Comparison of ENCODE assay signal across 9 cellular contexts in genomic region chr15:29674661-29675533, GRCh38.
DNase-seq lines count a peak whose midpoint lies in the region; ATAC-seq and TF ChIP-seq lines count a peak whose summit lies in the region.
"Had no signal": no experiment of that assay in that cellular context is flagged by ENCODE, and none has a peak within 500 bp of the region (broad histone marks: within the 10 kb centered on the region; RNA-seq: fewer than 3 reads in every experiment).

No MANE protein-coding gene starts in this region.

- no peak for TF ChIP-seq CTCF in vagina (IDR thresholded peaks at IDR 0.05)

- H3K36me3 Mint-ChIP-seq in stimulated activated effector memory CD8-positive, alpha-beta T cell treated with anti-CD3 and anti-CD28 coated beads, Interleukin-12 subunit alpha, Interleukin-12 subunit beta, amount 100 ng/mL, for 72 hours, result no peaks in the 10 kb centered on the region

- H3K36me3 ChIP-seq in vagina, result no peaks in the 10 kb centered on the region

- no peak overlapping the region for H3K4me3 Mint-ChIP-seq in stimulated activated effector memory CD8-positive, alpha-beta T cell treated with anti-CD3 and anti-CD28 coated beads, Interleukin-12 subunit alpha, Interleukin-12 subunit beta, amount 100 ng/mL, for 72 hours

- H3K27me3 ChIP-seq in vagina, result no peaks in the 10 kb centered on the region

- intact Hi-C loops in vagina (cut with DNase I), result no loop called here

- TF ChIP-seq POLR2A in vagina (IDR thresholded peaks at IDR 0.05), result no peak

- H3K9me3 Mint-ChIP-seq in stimulated activated effector memory CD8-positive, alpha-beta T cell treated with anti-CD3 and anti-CD28 coated beads, Interleukin-12 subunit alpha, Interleukin-12 subunit beta, amount 100 ng/mL, for 72 hours, result no peaks in the 10 kb centered on the region

- peaks cover 9% of the 10 kb centered on the region for H3K4me1 Mint-ChIP-seq in stimulated activated effector memory CD8-positive, alpha-beta T cell treated with anti-CD3 and anti-CD28 coated beads, Interleukin-12 subunit alpha, Interleukin-12 subunit beta, amount 100 ng/mL, for 72 hours

- H3K4me3 ChIP-seq in vagina, result peak overlapping the region; percentile 54 to 57

- no peak overlapping the region for H3K27ac Mint-ChIP-seq in stimulated activated effector memory CD8-positive, alpha-beta T cell treated with anti-CD3 and anti-CD28 coated beads, Interleukin-12 subunit alpha, Interleukin-12 subunit beta, amount 100 ng/mL, for 72 hours

- ATAC-seq in stimulated activated effector memory CD8-positive, alpha-beta T cell treated with anti-CD3 and anti-CD28 coated beads, Interleukin-12 subunit alpha, Interleukin-12 subunit beta, amount 100 ng/mL, for 72 hours, result no peak

- peak; percentile 19 for DNase-seq in stimulated activated CD4-positive, alpha-beta T cell treated with anti-CD3 and anti-CD28 coated beads, Interleukin-15, amount 100 ng/mL, for 24 hours
- no peak for DNase-seq in stimulated activated CD4-positive, alpha-beta T cell treated with anti-CD3 and anti-CD28 coated beads, Interleukin-1b, Interleukin-23, amount 100 ng/mL, for 48 hours
- DNase-seq in ecto neural progenitor cell (ENCODE audit: low spot score) (peak; percentile 92), lung microvascular endothelial cell (ENCODE audit: low read depth in 2 of 2) (peak; percentile 25 to 46), vagina (ENCODE audit: extremely low spot score in 2 of 2) (no peak), occipital lobe (lab: John Stamatoyannopoulos, UW) (no peak)
- DNase-seq in stimulated activated CD4-positive, alpha-beta T cell treated with anti-CD3 and anti-CD28 coated beads, Interleukin-2, amount 100 ng/mL, for 48 hours, result no peak
- no peak for DNase-seq in stimulated activated effector memory CD8-positive, alpha-beta T cell treated with anti-CD3 and anti-CD28 coated beads, Interleukin-12 subunit alpha, Interleukin-12 subunit beta, amount 100 ng/mL, for 72 hours (ENCODE audit: low spot score in 2 of 2)
- DNase-seq: DND-41 had no signal

- no peak overlapping the region for H3K27ac ChIP-seq in vagina

- H3K4me1 ChIP-seq in vagina, result peaks cover 20% of the 10 kb centered on the region

- no peaks in the 10 kb centered on the region for H3K9me3 ChIP-seq in vagina

Comparison
In these comparisons a context has a peak if more than half of its experiments do, and no peak if none do; other contexts are left out.
1. DNase-seq: peak in stimulated activated CD4-positive, alpha-beta T cell treated with anti-CD3 and anti-CD28 coated beads, Interleukin-15, amount 100 ng/mL, for 24 hours (single experiment), ecto neural progenitor cell (single experiment) and lung microvascular endothelial cell (2 of 2); none in stimulated activated CD4-positive, alpha-beta T cell treated with anti-CD3 and anti-CD28 coated beads, Interleukin-1b, Interleukin-23, amount 100 ng/mL, for 48 hours (single experiment), vagina (0 of 2), stimulated activated CD4-positive, alpha-beta T cell treated with anti-CD3 and anti-CD28 coated beads, Interleukin-2, amount 100 ng/mL, for 48 hours (0 of 2), occipital lobe (single experiment) and stimulated activated effector memory CD8-positive, alpha-beta T cell treated with anti-CD3 and anti-CD28 coated beads, Interleukin-12 subunit alpha, Interleukin-12 subunit beta, amount 100 ng/mL, for 72 hours (0 of 2).